ENCODE assay signal across 8 cellular contexts in the genomic region with DNA sequence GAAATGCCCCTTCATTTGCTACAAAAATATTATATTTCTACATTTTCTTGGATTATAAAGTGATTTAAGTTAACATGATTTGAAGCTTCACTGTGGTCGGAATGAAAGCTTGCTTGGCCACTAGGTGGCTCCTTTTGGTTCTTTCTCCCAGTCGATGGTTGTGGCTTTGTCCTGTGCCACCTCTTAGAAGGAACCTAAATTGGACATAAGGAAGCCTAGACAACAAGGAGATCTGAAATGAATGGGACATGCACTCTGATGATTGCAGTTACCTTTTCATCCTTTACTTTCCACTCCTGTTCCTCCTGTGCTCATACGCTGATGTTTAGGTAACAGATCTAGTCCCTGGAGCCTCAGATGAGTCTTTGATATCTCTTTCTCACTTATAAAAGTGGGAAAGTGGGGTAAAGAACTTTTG. TPM values are rescaled to one million over a fixed set of nuclear protein-coding genes. Genes with fewer than 3 reads are reported as not detected.
A peak's percentile ranks its signal among the peaks of the same experiment; 100 is the strongest.
DNase-seq lines count a peak whose midpoint lies in the region; ATAC-seq lines count a peak whose summit lies in the region.

No MANE protein-coding gene starts in this region.

- H3K27ac Mint-ChIP-seq in activated CD4-positive, alpha-beta T cell treated with anti-CD3 and anti-CD28 coated beads, Interleukin-2, amount 10 ng/mL, durations not matched to agents 7 days and 5 days, result no peak overlapping the region

- no peak overlapping the region for H3K4me3 Mint-ChIP-seq in activated CD4-positive, alpha-beta T cell treated with anti-CD3 and anti-CD28 coated beads, Interleukin-2, amount 10 ng/mL, durations not matched to agents 7 days and 5 days

- POLR2A ChIA-PET in activated CD4-positive, alpha-beta T cell treated with anti-CD3 and anti-CD28 coated beads, Interleukin-2, amount 10 ng/mL, durations not matched to agents 7 days and 5 days (lab: Charles Lee), result no interaction called here

- H3K27me3 Mint-ChIP-seq in activated CD4-positive, alpha-beta T cell treated with anti-CD3 and anti-CD28 coated beads, Interleukin-2, amount 10 ng/mL, durations not matched to agents 7 days and 5 days, result no peaks in the 10 kb centered on the region

- DNase-seq in DMS 273 (lab: John Stamatoyannopoulos, UW; ENCODE audit: unreplicated experiment) (peak; percentile 57), DMS 273 treated with DMSO at 0.1 percent for 48 hours (lab: John Stamatoyannopoulos, UW) (no peak), HT-29 (ENCODE audit: low spot score) (peak; percentile 62), kidney tubule cell (ENCODE audit: low spot score) (peak; percentile 44)
- DNase-seq in activated CD4-positive, alpha-beta T cell treated with anti-CD3 and anti-CD28 coated beads, Interleukin-2, amount 10 ng/mL, durations not matched to agents 7 days and 5 days, result peak; percentile 24

- peaks cover 12% of the 10 kb centered on the region for H3K9me3 Mint-ChIP-seq in activated CD4-positive, alpha-beta T cell treated with anti-CD3 and anti-CD28 coated beads, Interleukin-2, amount 10 ng/mL, durations not matched to agents 7 days and 5 days

- peaks cover 22% of the 10 kb centered on the region for H3K4me1 Mint-ChIP-seq in activated CD4-positive, alpha-beta T cell treated with anti-CD3 and anti-CD28 coated beads, Interleukin-2, amount 10 ng/mL, durations not matched to agents 7 days and 5 days

- ATAC-seq in HG03460 (IDR thresholded peaks at IDR 0.05; ENCODE audit: unreplicated experiment) (no peak), GM19023 (IDR thresholded peaks at IDR 0.05; ENCODE audit: unreplicated experiment) (no peak), HG03439 (IDR thresholded peaks at IDR 0.05; ENCODE audit: unreplicated experiment) (no peak)

- CTCF ChIA-PET in activated CD4-positive, alpha-beta T cell treated with anti-CD3 and anti-CD28 coated beads, Interleukin-2, amount 10 ng/mL, durations not matched to agents 7 days and 5 days (lab: Charles Lee), result interaction anchor here (1.1 to 2.2 kb wide), 4 partner anchors 11 to 79 kb away, joined by 3 to 6 read pairs (median 6); no protein-coding TSS in a partner anchor

- no peaks in the 10 kb centered on the region for H3K36me3 Mint-ChIP-seq in activated CD4-positive, alpha-beta T cell treated with anti-CD3 and anti-CD28 coated beads, Interleukin-2, amount 10 ng/mL, durations not matched to agents 7 days and 5 days (ENCODE audit: low read depth)

RNA-seq across cellular contexts. Expression of a gene that starts 39.2 kb away (rescaled TPM):
- 18.8 and 22.8 TPM in 2 replicates for total RNA-seq in HT-29 (2014; rRNA removed; shearing (Covaris generic))
- total RNA-seq in activated CD4-positive, alpha-beta T cell treated with anti-CD3 and anti-CD28 coated beads, Interleukin-2, amount 10 ng/mL, durations not matched to agents 7 days and 5 days, result 10 to 100 TPM; 44.2 to 44.3 TPM

RNA-seq across cellular contexts. Expression of a gene that starts 39.5 kb away (rescaled TPM):
- 3.4 and 4.1 TPM in 2 replicates for total RNA-seq in HT-29 (2014; rRNA removed; shearing (Covaris generic))
- 1 to 10 TPM; 4.8 to 4.9 TPM for total RNA-seq in activated CD4-positive, alpha-beta T cell treated with anti-CD3 and anti-CD28 coated beads, Interleukin-2, amount 10 ng/mL, durations not matched to agents 7 days and 5 days
